Comparison of ENCODE assay signal across 10 cellular contexts in the genomic region with DNA sequence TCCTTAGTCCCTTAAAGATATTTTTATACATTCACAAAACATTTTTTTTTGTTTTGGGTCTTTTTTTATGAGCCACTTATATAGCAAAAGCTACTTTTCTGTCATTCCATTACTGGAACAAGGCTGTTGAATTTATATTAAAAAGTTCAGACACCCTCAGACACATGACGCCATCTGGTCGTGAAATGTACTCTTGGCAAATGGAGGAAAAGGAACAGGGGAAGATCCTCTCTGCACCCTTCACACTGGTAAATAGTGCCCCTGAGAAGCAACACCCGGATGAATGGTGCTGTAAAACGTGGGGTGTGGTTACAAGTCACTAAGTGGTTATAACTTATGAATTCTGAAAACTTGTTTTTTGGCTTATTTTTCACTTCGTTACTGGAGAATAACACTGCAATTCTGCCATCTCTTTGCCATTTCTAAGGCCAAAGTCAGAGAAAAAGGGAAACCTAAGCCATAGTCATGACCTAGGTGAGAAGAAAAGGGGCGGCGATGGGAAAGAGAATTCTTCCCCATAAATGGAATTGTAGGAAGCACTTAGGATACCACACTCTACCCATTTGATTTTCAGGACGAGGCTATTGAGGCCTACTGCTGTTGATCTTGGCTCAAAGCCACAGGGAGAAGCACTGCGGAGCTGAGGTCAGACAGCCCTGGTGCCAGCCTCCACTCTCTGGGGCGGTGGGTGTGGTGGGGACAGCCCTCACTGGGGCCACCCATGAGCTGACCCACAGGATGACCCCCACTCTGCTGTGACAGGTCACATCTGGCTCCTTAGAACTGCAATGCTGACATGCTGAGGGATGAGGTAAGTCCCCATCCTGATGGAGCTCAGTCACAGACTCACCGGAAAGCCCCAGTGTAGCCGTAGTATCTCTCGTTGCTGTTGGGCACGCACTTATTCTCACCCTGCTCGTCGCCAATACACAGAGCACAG. TPM values are rescaled to one million over a fixed set of nuclear protein-coding genes. Genes with fewer than 3 reads are reported as not detected.
DNase-seq lines count a peak whose midpoint lies in the region; ATAC-seq, FAIRE-seq and TF ChIP-seq lines count a peak whose summit lies in the region.
"Had no signal": no experiment of that assay in that cellular context is flagged by ENCODE, and none has a peak within 500 bp of the region (broad histone marks: within the 10 kb centered on the region; RNA-seq: fewer than 3 reads in every experiment).

No MANE protein-coding gene starts in this region.

- H3K56ac ChIP-seq in mesendoderm (ENCODE audit: low read length), result no peak overlapping the region

- H3K27ac ChIP-seq in astrocyte (ENCODE audit: low read depth, low read length), result no peak overlapping the region
- no peak overlapping the region for H3K27ac ChIP-seq in mesendoderm (ENCODE audit: low read depth, low read length)

- H3K4me3 Mint-ChIP-seq in astrocyte (ENCODE audit: unreplicated experiment), result no peak overlapping the region

- TF ChIP-seq POLR2A in NB4 (IDR thresholded peaks at IDR 0.05; ENCODE audit: extremely low read depth, insufficient read length), result no peak

- H3K27me3 ChIP-seq in astrocyte (ENCODE audit: insufficient read depth, low read length) (peaks cover 15% of the 10 kb centered on the region), mesendoderm (ENCODE audit: insufficient read depth, low read length, poor library complexity) (no peaks in the 10 kb centered on the region)

- in situ Hi-C loops in GM13976 (cut with MboI; ENCODE audit: low sequenced_read_pairs, unreplicated experiment), result no loop called here

- TF ChIP-seq CTCF in GM13976 (IDR thresholded peaks at IDR 0.05; ENCODE audit: borderline replicate concordance, control extremely low read depth, extremely low read depth, insufficient read depth, missing control alignments) (no peak), NB4 (IDR thresholded peaks at IDR 0.05; ENCODE audit: low read depth, low read length) (peak; percentile 58), astrocyte (IDR thresholded peaks at IDR 0.05; ENCODE audit: insufficient read depth, low read depth, low read length) (no peak)

- no peaks in the 10 kb centered on the region for H4K20me1 ChIP-seq in astrocyte (ENCODE audit: insufficient read depth, low read length)

- no peak overlapping the region for H3K4me3 ChIP-seq in NB4 (ENCODE audit: low read depth, low read length)
- no peak overlapping the region for H3K4me3 ChIP-seq in astrocyte (ENCODE audit: insufficient read depth, low read depth, low read length)
- H3K4me3 ChIP-seq in mesendoderm (ENCODE audit: low read length), result no peak overlapping the region

- H3K4ac ChIP-seq in mesendoderm (ENCODE audit: low read depth, low read length), result no peak overlapping the region

- H3K4me1 ChIP-seq in astrocyte (ENCODE audit: insufficient read depth, low read length), result no peaks in the 10 kb centered on the region
- no peaks in the 10 kb centered on the region for H3K4me1 ChIP-seq in mesendoderm (ENCODE audit: control insufficient read depth, low read depth, low read length)

- H3K27me3 Mint-ChIP-seq in astrocyte (ENCODE audit: low read depth, unreplicated experiment), result peaks cover 14% of the 10 kb centered on the region

- H3K18ac ChIP-seq in mesendoderm (ENCODE audit: low read length), result no peak overlapping the region

- H3K36me3 ChIP-seq in astrocyte (ENCODE audit: insufficient read depth, low read length) (no peaks in the 10 kb centered on the region), mesendoderm (ENCODE audit: control insufficient read depth, insufficient read depth, low read length) (no peaks in the 10 kb centered on the region)

- no CpG with 5 or more reads among the region's 16 CpGs for WGBS in mesendoderm (ENCODE audit: extremely low coverage, insufficient coverage, low lambda C conversion rate)

- H3K4me1 Mint-ChIP-seq in astrocyte (ENCODE audit: low read depth, unreplicated experiment), result peaks cover 10% of the 10 kb centered on the region

- H3K9me3 Mint-ChIP-seq in astrocyte (ENCODE audit: unreplicated experiment), result peaks cover under 1% of the 10 kb centered on the region

- no peak overlapping the region for H3K27ac Mint-ChIP-seq in astrocyte (ENCODE audit: unreplicated experiment)

- H3K9ac ChIP-seq in astrocyte (ENCODE audit: low read length) (no peak overlapping the region), mesendoderm (ENCODE audit: low read length) (no peak overlapping the region)

- H2BK15ac ChIP-seq in mesendoderm (replicated peaks; ENCODE audit: low read depth), result no peak overlapping the region

- no peak overlapping the region for H4K8ac ChIP-seq in mesendoderm (ENCODE audit: low read depth, low read length)

- no peaks in the 10 kb centered on the region for H3K36me3 Mint-ChIP-seq in astrocyte (ENCODE audit: low read depth, unreplicated experiment)

- H3K4me2 ChIP-seq in astrocyte (ENCODE audit: low read length) (no peak overlapping the region), mesendoderm (ENCODE audit: low read length) (no peak overlapping the region)

- H2BK120ac ChIP-seq in mesendoderm (ENCODE audit: low read depth, low read length), result no peak overlapping the region

- no peak for FAIRE-seq in astrocyte (lab: Jason Lieb, UNC)
- FAIRE-seq: frontal cortex had no signal

- H2BK5ac ChIP-seq in mesendoderm (ENCODE audit: low read length), result no peak overlapping the region

- no peak overlapping the region for H3K23ac ChIP-seq in mesendoderm (ENCODE audit: low read length)

- H3K79me2 ChIP-seq in astrocyte (ENCODE audit: insufficient read depth, low read length), result no peaks in the 10 kb centered on the region
- no peaks in the 10 kb centered on the region for H3K79me2 ChIP-seq in mesendoderm (ENCODE audit: control insufficient read depth, insufficient read depth, low read length)

- no peak overlapping the region for H4K5ac ChIP-seq in mesendoderm (ENCODE audit: low read length)

- no peaks in the 10 kb centered on the region for H3K79me1 ChIP-seq in mesendoderm (ENCODE audit: low read length)

- no peaks in the 10 kb centered on the region for H3K9me3 ChIP-seq in astrocyte (ENCODE audit: insufficient read depth, low read depth, low read length)

- DNase-seq in GM13976 (ENCODE audit: low spot score) (peak; percentile 66), NB4 (ENCODE audit: low read depth) (peak; percentile 75), astrocyte (ENCODE audit: low read depth) (peak; percentile 9), mesendoderm (peak; percentile 49), NCI-H345 treated with DMSO at 0.1 percent for 48 hours (lab: John Stamatoyannopoulos, UW; ENCODE audit: unreplicated experiment) (no peak), DMS114 treated with DMSO at 0.1 percent for 48 hours (lab: John Stamatoyannopoulos, UW; ENCODE audit: unreplicated experiment) (no peak)

- ATAC-seq in HG02981 (IDR thresholded peaks at IDR 0.05; ENCODE audit: unreplicated experiment) (no peak), HG02973 (IDR thresholded peaks at IDR 0.05; ENCODE audit: unreplicated experiment) (no peak)

- no peak overlapping the region for H2AK5ac ChIP-seq in mesendoderm (ENCODE audit: low read length)

- H2AFZ ChIP-seq in astrocyte (ENCODE audit: low read depth, low read length), result no peak overlapping the region

RNA-seq across cellular contexts. Expression of a gene that starts 21.8 kb away (rescaled TPM):
- total RNA-seq in astrocyte, result not detected in 2 replicates
- polyA plus RNA-seq in mesendoderm (2013, experiment 1 of 2), result 0.39 TPM
- polyA plus RNA-seq in mesendoderm (2013, experiment 2 of 2), result 0.36 TPM
- total RNA-seq: T-helper 1 cell treated with Interleukin-12 subunit alpha and Interleukin-12 subunit beta and Interleukin-4 antibody, amounts not matched to agents 30 ng/mL and 1 ng/mL, for 36 hours had no signal

RNA-seq across cellular contexts. Expression of a gene that starts 35.8 kb away (rescaled TPM):
- 0.17 TPM in 1 of 2 replicates, not detected in the other for total RNA-seq in astrocyte
- polyA plus RNA-seq in mesendoderm (2013, experiment 1 of 2), result 0.04 TPM
- not detected for polyA plus RNA-seq in mesendoderm (2013, experiment 2 of 2)

RNA-seq across cellular contexts. Expression of a gene that starts 54.9 kb away (rescaled TPM):
- total RNA-seq in astrocyte, result not detected in 2 replicates
- polyA plus RNA-seq in mesendoderm (2013, experiment 1 of 2), result 0.10 TPM
- polyA plus RNA-seq in mesendoderm (2013, experiment 2 of 2), result 0.11 TPM
- total RNA-seq: frontal cortex; T-helper 1 cell treated with Interleukin-12 subunit alpha and Interleukin-12 subunit beta and Interleukin-4 antibody, amounts not matched to agents 30 ng/mL and 1 ng/mL, for 36 hours had no signal

Comparison
In these comparisons a context has a peak if more than half of its experiments do, and no peak if none do; other contexts are left out.
1. DNase-seq: peak in GM13976 (single experiment), NB4 (single experiment), astrocyte (single experiment) and mesendoderm (single experiment); none in NCI-H345 treated with DMSO at 0.1 percent for 48 hours (single experiment) and DMS114 treated with DMSO at 0.1 percent for 48 hours (single experiment).